8 cellular contexts compared by ENCODE assay signal in the genomic region with DNA sequence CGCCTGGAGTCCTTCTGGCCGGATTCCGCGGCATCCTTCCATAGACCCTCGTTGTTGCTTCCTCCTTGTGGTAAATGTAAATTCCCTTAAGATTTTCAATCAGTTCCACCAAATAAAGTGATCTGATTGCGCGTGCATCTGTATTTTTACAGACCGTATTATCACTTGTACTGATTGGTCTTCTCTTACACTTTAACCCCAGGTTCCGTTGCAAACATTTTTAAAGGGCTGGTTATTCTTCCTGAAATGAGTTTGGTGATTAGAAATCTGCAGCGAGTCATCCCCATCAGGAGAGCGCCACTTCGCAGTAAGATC. TPM values are rescaled to one million over a fixed set of nuclear protein-coding genes. Genes with fewer than 3 reads are reported as not detected.
A peak's percentile ranks its signal among the peaks of the same experiment; 100 is the strongest.
DNase-seq lines count a peak whose midpoint lies in the region; TF ChIP-seq lines count a peak whose summit lies in the region.

No MANE protein-coding gene starts in this region.

- intact Hi-C loops in adrenal gland (cut with DNase I): no loop called here
- intact Hi-C loops in lower leg skin (cut with DNase I; ENCODE audit: low total_unique reads): no loop called here

- CTCF ChIA-PET in HEK293T (lab: Yijun Ruan, JAX): no interaction called here

- peaks cover 24% of the 10 kb centered on the region for H3K4me1 Mint-ChIP-seq in type B pancreatic cell (ENCODE audit: unreplicated experiment)

- no peaks in the 10 kb centered on the region for H3K27me3 Mint-ChIP-seq in type B pancreatic cell

- H3K4me3 ChIP-seq in adrenal gland (peak overlapping the region; percentile 53 to 93 (median 72)), lower leg skin (ENCODE audit: low read depth, poor library complexity, severe bottlenecking) (peak overlapping the region; percentile 85)

- 0 to 1% (median 0%) methylated on average over 11 to 12 of the region's 12 CpGs for WGBS in adrenal gland, 4 donors
- 0% methylated on average over 12 of the region's 12 CpGs for WGBS in lower leg skin, 2 donors

- H3K36me3 Mint-ChIP-seq in type B pancreatic cell: peaks cover 28% of the 10 kb centered on the region

- TF ChIP-seq POLR2A in adrenal gland (IDR thresholded peaks at IDR 0.05) (no peak), lower leg skin (IDR thresholded peaks at IDR 0.05) (no peak)

- DNase-seq in AML-193 (lab: John Stamatoyannopoulos, UW) (peak; percentile 38 to 59), HEK293T (ENCODE audit: extremely low spot score) (no peak), adrenal gland (no peak), lower leg skin (ENCODE audit: low spot score in 2 of 2) (no peak), type B pancreatic cell (ENCODE audit: extremely low spot score, unreplicated experiment) (no peak), NCI-H345 (lab: John Stamatoyannopoulos, UW) (no peak), cerebellar cortex (ENCODE audit: low spot score) (no peak), mucosa of gallbladder (ENCODE audit: low spot score) (no peak)

- TF ChIP-seq CTCF in adrenal gland (IDR thresholded peaks at IDR 0.05) (no peak), lower leg skin (IDR thresholded peaks at IDR 0.05) (no peak), type B pancreatic cell (conservative IDR thresholded peaks at IDR 0.05) (no peak)

- peaks cover 18 to 46% of the 10 kb centered on the region in 2 donors for H3K4me1 ChIP-seq in adrenal gland (replicated peaks in 1 of 2)

- peak overlapping the region; percentile 92 for H3K27ac Mint-ChIP-seq in type B pancreatic cell

- peak overlapping the region; percentile 81 to 96 (median 94) for H3K27ac ChIP-seq in adrenal gland

- peak overlapping the region; percentile 96 for H3K4me3 Mint-ChIP-seq in type B pancreatic cell

- peaks cover 5% of the 10 kb centered on the region for H3K9me3 Mint-ChIP-seq in type B pancreatic cell

- POLR2A ChIA-PET in HEK293T (lab: Yijun Ruan, JAX): interaction anchor here (0.9 to 2.9 kb wide), 6 partner anchors 11 to 314 kb away, joined by 3 to 9 read pairs (median 3); partner anchors contain the start of gene C21orf58

- peaks cover 0 to 28% of the 10 kb centered on the region in 2 donors for H3K36me3 ChIP-seq in adrenal gland (replicated peaks in 1 of 2)

- H3K9me3 ChIP-seq in adrenal gland (replicated peaks in 1 of 3): no peaks in the 10 kb centered on the region

- no peaks in the 10 kb centered on the region for H3K27me3 ChIP-seq in adrenal gland

TF ChIP-seq in HEK293T, 16 proteins besides CTCF, POLR2A, EP300 and RAD21:
- TF ChIP-seq L3MBTL2 (conservative IDR thresholded peaks at IDR 0.05) (no peak; the same call in 1 of the 2 replicates), CTBP1 (IDR thresholded peaks at IDR 0.05; ENCODE audit: borderline replicate concordance) (peak; percentile 25; the same call in 1 of the 2 replicates)

RNA-seq across cellular contexts. Expression of gene YBEY, which starts 0.5 kb away (rescaled TPM):
- total RNA-seq in adrenal gland (10 to 100 TPM in 6 of 8 donors, 1 to 10 TPM in 2; 4.0 to 17.5 (median 14.8) TPM), lower leg skin (10 to 100 TPM in 3 of 4 donors, 1 to 10 TPM in 1; 7.4 to 21.7 (median 17.0) TPM), type B pancreatic cell (ENCODE audit: low replicate concordance) (17.9 and 20.0 TPM in 2 replicates), mucosa of gallbladder (8.9 TPM)
- polyA plus RNA-seq in adrenal gland: 10 to 100 TPM; 16.4 to 46.0 (median 24.8) TPM

RNA-seq across cellular contexts. Expression of gene MCM3AP, which starts 1.2 kb away (rescaled TPM):
- total RNA-seq in adrenal gland: 10 to 100 TPM; 61.0 to 88.4 (median 72.3) TPM
- polyA plus RNA-seq in adrenal gland: 10 to 100 TPM; 34.8 to 89.4 (median 71.3) TPM
- 10 to 100 TPM; 45.5 to 71.4 (median 57.7) TPM for total RNA-seq in lower leg skin
- total RNA-seq in type B pancreatic cell (ENCODE audit: low replicate concordance): 89.9 and 120 TPM in 2 replicates
- 107 TPM for total RNA-seq in mucosa of gallbladder

RNA-seq across cellular contexts. Expression of gene C21orf58, which starts 37.0 kb away (rescaled TPM):
- 1 to 10 TPM; 1.1 to 5.4 (median 2.2) TPM for total RNA-seq in adrenal gland
- 10 to 100 TPM in 1 of 3 donors, 1 to 10 TPM in 1, under 1 TPM in 1; 0.46 to 15.0 (median 2.9) TPM for polyA plus RNA-seq in adrenal gland
- 1 to 10 TPM; 2.2 to 4.8 (median 2.3) TPM for total RNA-seq in lower leg skin
- 14.0 and 36.6 TPM in 2 replicates for total RNA-seq in type B pancreatic cell (ENCODE audit: low replicate concordance)
- 4.4 TPM for total RNA-seq in mucosa of gallbladder

RNA-seq across cellular contexts. Expression of gene PCNT, which starts 37.3 kb away (rescaled TPM):
- total RNA-seq in adrenal gland: 10 to 100 TPM; 27.2 to 46.6 (median 33.7) TPM
- 10 to 100 TPM; 14.0 to 27.3 (median 21.4) TPM for polyA plus RNA-seq in adrenal gland
- total RNA-seq in lower leg skin: 10 to 100 TPM; 30.3 to 44.0 (median 33.3) TPM
- total RNA-seq in type B pancreatic cell (ENCODE audit: low replicate concordance): 30.8 and 50.3 TPM in 2 replicates
- total RNA-seq in mucosa of gallbladder: 31.0 TPM

RNA-seq across cellular contexts. Expression of gene LSS, which starts 58.1 kb away (rescaled TPM):
- total RNA-seq in adrenal gland: 100 to 1,000 TPM in 2 of 8 donors, 10 to 100 TPM in 6; 49.0 to 245 (median 79.8) TPM
- polyA plus RNA-seq in adrenal gland: 100 to 1,000 TPM in 1 of 3 donors, 10 to 100 TPM in 2; 46.3 to 132 (median 49.9) TPM
- total RNA-seq in lower leg skin: 100 to 1,000 TPM in 1 of 4 donors, 10 to 100 TPM in 3; 60.8 to 165 (median 81.7) TPM
- total RNA-seq in type B pancreatic cell (ENCODE audit: low replicate concordance): 60.7 and 70.2 TPM in 2 replicates
- total RNA-seq in mucosa of gallbladder: 125 TPM

Comparison
In these comparisons a context has a peak if more than half of its experiments do, and no peak if none do; other contexts are left out.
1. DNase-seq: peak in AML-193 (2 of 2); none in HEK293T (single experiment), adrenal gland (0 of 7), lower leg skin (0 of 2), type B pancreatic cell (single experiment), NCI-H345 (single experiment), cerebellar cortex (single experiment) and mucosa of gallbladder (single experiment).